Comparison of ENCODE assay signal across 1 cellular context in the genomic region with DNA sequence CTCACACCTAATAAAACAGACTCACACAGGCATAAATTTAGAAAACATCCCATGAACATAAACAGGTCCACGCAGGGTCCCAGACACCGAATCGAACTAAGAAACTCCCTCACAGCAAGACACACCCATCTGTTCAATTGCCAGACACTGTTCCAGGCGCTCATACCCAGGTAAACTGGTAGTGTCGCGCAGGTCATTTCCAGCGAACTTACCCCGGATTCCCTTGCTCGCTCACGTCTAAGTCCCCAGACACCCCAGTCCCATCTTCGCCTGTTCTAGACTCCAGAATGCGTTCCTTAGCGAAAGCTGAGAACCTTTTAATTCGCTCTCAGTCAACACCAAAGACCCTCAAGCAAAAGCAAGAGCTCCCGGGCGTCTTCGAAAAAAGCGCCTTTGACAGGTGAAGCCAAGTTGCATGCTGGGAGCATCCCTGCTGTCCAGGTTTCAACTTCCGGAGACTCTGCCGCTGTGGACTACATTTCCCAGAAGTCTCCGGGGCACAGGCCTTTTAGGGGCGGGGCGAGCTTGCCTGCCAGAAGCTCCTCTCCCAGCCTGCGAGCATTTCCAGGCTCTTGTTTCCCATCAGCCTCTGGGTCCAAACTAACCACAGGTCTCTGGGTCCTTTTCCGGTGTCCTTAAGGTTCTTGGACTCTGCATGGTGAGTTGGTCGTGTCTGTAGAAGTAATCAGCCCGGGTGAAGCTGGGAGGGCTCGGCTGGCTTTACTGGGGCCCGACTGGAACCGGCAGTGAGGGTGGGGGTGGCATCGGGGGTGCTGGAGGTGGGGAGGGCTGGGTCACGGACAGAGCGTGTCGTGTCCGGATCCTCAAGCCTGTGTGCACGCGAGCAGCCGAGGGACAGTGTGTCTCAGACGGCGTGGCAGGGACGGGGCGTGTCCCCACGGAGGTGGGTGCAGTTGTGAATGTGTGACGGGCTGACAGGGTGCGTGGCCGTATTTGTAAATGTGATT.
A peak's percentile ranks its signal among the peaks of the same experiment; 100 is the strongest.
TF ChIP-seq lines count a peak whose summit lies in the region.

A gene (plus strand): TSS at position 535 of the 968 bp plus-strand sequence. CDS start 6,184 bp downstream, outside the sequence.

TF ChIP-seq in HepG2, 621 proteins besides CTCF, POLR2A, EP300 and RAD21 (continued from another document):
- TF ChIP-seq, protein P1, sequence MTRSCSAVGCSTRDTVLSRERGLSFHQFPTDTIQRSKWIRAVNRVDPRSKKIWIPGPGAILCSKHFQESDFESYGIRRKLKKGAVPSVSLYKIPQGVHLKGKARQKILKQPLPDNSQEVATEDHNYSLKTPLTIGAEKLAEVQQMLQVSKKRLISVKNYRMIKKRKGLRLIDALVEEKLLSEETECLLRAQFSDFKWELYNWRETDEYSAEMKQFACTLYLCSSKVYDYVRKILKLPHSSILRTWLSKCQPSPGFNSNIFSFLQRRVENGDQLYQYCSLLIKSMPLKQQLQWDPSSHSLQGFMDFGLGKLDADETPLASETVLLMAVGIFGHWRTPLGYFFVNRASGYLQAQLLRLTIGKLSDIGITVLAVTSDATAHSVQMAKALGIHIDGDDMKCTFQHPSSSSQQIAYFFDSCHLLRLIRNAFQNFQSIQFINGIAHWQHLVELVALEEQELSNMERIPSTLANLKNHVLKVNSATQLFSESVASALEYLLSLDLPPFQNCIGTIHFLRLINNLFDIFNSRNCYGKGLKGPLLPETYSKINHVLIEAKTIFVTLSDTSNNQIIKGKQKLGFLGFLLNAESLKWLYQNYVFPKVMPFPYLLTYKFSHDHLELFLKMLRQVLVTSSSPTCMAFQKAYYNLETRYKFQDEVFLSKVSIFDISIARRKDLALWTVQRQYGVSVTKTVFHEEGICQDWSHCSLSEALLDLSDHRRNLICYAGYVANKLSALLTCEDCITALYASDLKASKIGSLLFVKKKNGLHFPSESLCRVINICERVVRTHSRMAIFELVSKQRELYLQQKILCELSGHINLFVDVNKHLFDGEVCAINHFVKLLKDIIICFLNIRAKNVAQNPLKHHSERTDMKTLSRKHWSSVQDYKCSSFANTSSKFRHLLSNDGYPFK (CRISPR knock-in tag; IDR thresholded peaks at IDR 0.05; ENCODE audit: borderline replicate concordance) = peak; percentile 56; the same call in 1 of the 2 replicates
- TF ChIP-seq, protein P2, sequence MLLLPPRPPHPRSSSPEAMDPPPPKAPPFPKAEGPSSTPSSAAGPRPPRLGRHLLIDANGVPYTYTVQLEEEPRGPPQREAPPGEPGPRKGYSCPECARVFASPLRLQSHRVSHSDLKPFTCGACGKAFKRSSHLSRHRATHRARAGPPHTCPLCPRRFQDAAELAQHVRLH (CRISPR knock-in tag; IDR thresholded peaks at IDR 0.05; ENCODE audit: borderline replicate concordance, low read depth) = 0 out of 2 replicates have a peak, but pooled peaks have one; percentile 20
- TF ChIP-seq, protein P3, sequence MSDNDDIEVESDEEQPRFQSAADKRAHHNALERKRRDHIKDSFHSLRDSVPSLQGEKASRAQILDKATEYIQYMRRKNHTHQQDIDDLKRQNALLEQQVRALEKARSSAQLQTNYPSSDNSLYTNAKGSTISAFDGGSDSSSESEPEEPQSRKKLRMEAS (IDR thresholded peaks at IDR 0.05) = 0 out of 2 replicates have a peak, but pooled peaks have one; percentile 15
- peak; percentile 98 for TF ChIP-seq THAP11 (CRISPR knock-in tag; IDR thresholded peaks at IDR 0.05)
- TF ChIP-seq ZMYM4 (CRISPR knock-in tag; IDR thresholded peaks at IDR 0.05) = peak; percentile 38; the same call in 1 of the 2 replicates
- peak; percentile 82 for TF ChIP-seq POLR2AphosphoS5 (IDR thresholded peaks at IDR 0.05; ENCODE audit: low read depth, low read length)
- TF ChIP-seq, protein P4, sequence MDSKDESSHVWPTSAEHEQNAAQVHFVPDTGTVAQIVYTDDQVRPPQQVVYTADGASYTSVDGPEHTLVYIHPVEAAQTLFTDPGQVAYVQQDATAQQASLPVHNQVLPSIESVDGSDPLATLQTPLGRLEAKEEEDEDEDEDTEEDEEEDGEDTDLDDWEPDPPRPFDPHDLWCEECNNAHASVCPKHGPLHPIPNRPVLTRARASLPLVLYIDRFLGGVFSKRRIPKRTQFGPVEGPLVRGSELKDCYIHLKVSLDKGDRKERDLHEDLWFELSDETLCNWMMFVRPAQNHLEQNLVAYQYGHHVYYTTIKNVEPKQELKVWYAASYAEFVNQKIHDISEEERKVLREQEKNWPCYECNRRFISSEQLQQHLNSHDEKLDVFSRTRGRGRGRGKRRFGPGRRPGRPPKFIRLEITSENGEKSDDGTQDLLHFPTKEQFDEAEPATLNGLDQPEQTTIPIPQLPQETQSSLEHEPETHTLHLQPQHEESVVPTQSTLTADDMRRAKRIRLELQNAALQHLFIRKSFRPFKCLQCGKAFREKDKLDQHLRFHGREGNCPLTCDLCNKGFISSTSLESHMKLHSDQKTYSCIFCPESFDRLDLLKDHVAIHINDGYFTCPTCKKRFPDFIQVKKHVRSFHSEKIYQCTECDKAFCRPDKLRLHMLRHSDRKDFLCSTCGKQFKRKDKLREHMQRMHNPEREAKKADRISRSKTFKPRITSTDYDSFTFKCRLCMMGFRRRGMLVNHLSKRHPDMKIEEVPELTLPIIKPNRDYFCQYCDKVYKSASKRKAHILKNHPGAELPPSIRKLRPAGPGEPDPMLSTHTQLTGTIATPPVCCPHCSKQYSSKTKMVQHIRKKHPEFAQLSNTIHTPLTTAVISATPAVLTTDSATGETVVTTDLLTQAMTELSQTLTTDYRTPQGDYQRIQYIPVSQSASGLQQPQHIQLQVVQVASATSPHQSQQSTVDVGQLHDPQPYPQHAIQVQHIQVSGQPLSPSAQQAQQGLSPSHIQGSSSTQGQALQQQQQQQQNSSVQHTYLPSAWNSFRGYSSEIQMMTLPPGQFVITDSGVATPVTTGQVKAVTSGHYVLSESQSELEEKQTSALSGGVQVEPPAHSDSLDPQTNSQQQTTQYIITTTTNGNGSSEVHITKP (CRISPR knock-in tag; IDR thresholded peaks at IDR 0.05; ENCODE audit: low read depth) = peak; percentile 40; the same call in 1 of the 2 replicates
- TF ChIP-seq ZSCAN12 (CRISPR knock-in tag; IDR thresholded peaks at IDR 0.05) = no peak
- no peak for TF ChIP-seq CREB1 (IDR thresholded peaks at IDR 0.05)
- peak; percentile 70 for TF ChIP-seq CREB1 (CRISPR knock-in tag; IDR thresholded peaks at IDR 0.05)
- TF ChIP-seq, protein P5, sequence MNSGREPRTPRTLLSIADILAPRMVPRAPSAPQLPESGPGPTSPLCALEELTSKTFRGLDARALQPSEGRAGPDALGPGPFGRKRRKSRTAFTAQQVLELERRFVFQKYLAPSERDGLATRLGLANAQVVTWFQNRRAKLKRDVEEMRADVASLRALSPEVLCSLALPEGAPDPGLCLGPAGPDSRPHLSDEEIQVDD (CRISPR knock-in tag; IDR thresholded peaks at IDR 0.05; ENCODE audit: borderline replicate concordance) = 0 out of 2 replicates have a peak, but pooled peaks have one; percentile 73
- TF ChIP-seq ZNF12 (CRISPR knock-in tag; IDR thresholded peaks at IDR 0.05) = no peak
- TF ChIP-seq SUZ12 (IDR thresholded peaks at IDR 0.05; ENCODE audit: low read depth, low read length) = peak; percentile 71
- 0 out of 2 replicates have a peak, but pooled peaks have one; percentile 19 for TF ChIP-seq SETDB1 (CRISPR knock-in tag; IDR thresholded peaks at IDR 0.05; ENCODE audit: borderline replicate concordance)
